26 cellular contexts compared by ENCODE assay signal in the genomic region with DNA sequence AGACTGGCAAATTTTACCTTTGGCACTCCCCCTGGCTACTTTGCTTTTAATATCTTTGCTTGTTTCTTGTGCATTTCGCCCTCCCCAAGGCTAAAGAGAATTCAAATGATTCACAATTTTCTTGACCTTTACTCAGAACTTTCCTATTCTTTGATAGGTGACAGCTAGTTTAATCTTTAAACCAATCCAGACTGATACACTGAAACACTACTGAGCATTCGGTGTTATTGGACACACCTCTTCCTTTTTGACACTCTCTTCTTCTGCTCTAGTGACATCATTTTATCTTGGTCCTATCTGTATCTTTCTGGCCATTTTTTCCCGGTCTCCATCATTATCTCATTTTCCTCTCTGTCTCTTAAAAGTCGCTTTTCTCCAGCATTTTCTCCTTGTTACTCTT.
"Had no signal": no experiment of that assay in that cellular context is flagged by ENCODE, and none has a peak within 500 bp of the region (broad histone marks: within the 10 kb centered on the region; RNA-seq: fewer than 3 reads in every experiment).

No MANE protein-coding gene starts in this region.

- H3K27ac ChIP-seq: neural progenitor cell, ovary, parathyroid adenoma, psoas muscle, skin epidermis, stomach, tibial nerve, upper lobe of left lung, vagina had no signal

- H2AFZ ChIP-seq: neural progenitor cell, parathyroid adenoma had no signal

- H3K9me3 ChIP-seq: ovary, psoas muscle, stomach, tibial nerve, upper lobe of left lung, vagina had no signal

- H3K27ac Mint-ChIP-seq: naive thymus-derived CD4-positive, alpha-beta T cell; natural killer cell; neural progenitor cell; progenitor cell of endocrine pancreas; stimulated activated effector memory CD8-positive, alpha-beta T cell treated with anti-CD3 and anti-CD28 coated beads, Interleukin-12 subunit alpha, Interleukin-12 subunit beta, amount 100 ng/mL, for 72 hours; stimulated activated naive B cell treated with anti-CD40 and anti-IgM and Interleukin-4, amounts not matched to agents 10 μg/mL and 1 μg/mL and 100 μg/mL, for 72 hours; stimulated activated naive CD8-positive, alpha-beta T cell treated with anti-CD3 and anti-CD28 coated beads, Interleukin-15, Interleukin-2, amounts not matched to agents 100 ng/mL and 50 ng/mL, for 24 hours had no signal

- H3K4me1 Mint-ChIP-seq: naive thymus-derived CD4-positive, alpha-beta T cell; natural killer cell; nephron; neural progenitor cell; stimulated activated effector memory CD8-positive, alpha-beta T cell treated with anti-CD3 and anti-CD28 coated beads, Interleukin-12 subunit alpha, Interleukin-12 subunit beta, amount 100 ng/mL, for 72 hours; stimulated activated naive B cell treated with anti-CD40 and anti-IgM and Interleukin-4, amounts not matched to agents 10 μg/mL and 1 μg/mL and 100 μg/mL, for 72 hours had no signal

- H3K4me3 ChIP-seq: neural progenitor cell, ovary, psoas muscle, skin epidermis, stomach, tibial nerve, upper lobe of left lung, vagina had no signal

- H3K36me3 Mint-ChIP-seq: naive thymus-derived CD4-positive, alpha-beta T cell; natural killer cell; neural progenitor cell; stimulated activated effector memory CD8-positive, alpha-beta T cell treated with anti-CD3 and anti-CD28 coated beads, Interleukin-12 subunit alpha, Interleukin-12 subunit beta, amount 100 ng/mL, for 72 hours; stimulated activated naive B cell treated with anti-CD40 and anti-IgM and Interleukin-4, amounts not matched to agents 10 μg/mL and 1 μg/mL and 100 μg/mL, for 72 hours had no signal

- DNase-seq: naive thymus-derived CD4-positive, alpha-beta T cell; natural killer cell; occipital lobe; ovary; posterior cingulate gyrus; psoas muscle; right cardiac atrium; stimulated activated CD4-positive, alpha-beta T cell treated with anti-CD3 and anti-CD28 coated beads, Interleukin-15, amount 100 ng/mL, for 24 hours; stimulated activated CD4-positive, alpha-beta T cell treated with anti-CD3 and anti-CD28 coated beads, Interleukin-2, amount 100 ng/mL, for 24 hours; stimulated activated CD4-positive, alpha-beta T cell treated with anti-CD3 and anti-CD28 coated beads, Interleukin-2, amount 100 ng/mL, for 48 hours; stimulated activated CD4-positive, alpha-beta T cell treated with anti-CD3 and anti-CD28 coated beads, Interleukin-4, amount 100 ng/mL, for 24 hours; stimulated activated naive B cell treated with anti-CD40 and anti-IgM and Interleukin-4, amounts not matched to agents 10 μg/mL and 1 μg/mL and 100 μg/mL, for 72 hours; stimulated activated naive CD4-positive, alpha-beta T cell treated with Interleukin-2 at 50 U/mL for 16 hours; stomach; upper lobe of left lung had no signal

- H3K79me2 ChIP-seq: parathyroid adenoma had no signal

- H3K27me3 Mint-ChIP-seq: progenitor cell of endocrine pancreas; stimulated activated naive B cell treated with anti-CD40 and anti-IgM and Interleukin-4, amounts not matched to agents 10 μg/mL and 1 μg/mL and 100 μg/mL, for 72 hours; stimulated activated naive CD8-positive, alpha-beta T cell treated with anti-CD3 and anti-CD28 coated beads, Interleukin-15, Interleukin-2, amounts not matched to agents 100 ng/mL and 50 ng/mL, for 24 hours had no signal

- FAIRE-seq: urothelium cell line had no signal

- ATAC-seq: naive thymus-derived CD4-positive, alpha-beta T cell; natural killer cell; psoas muscle; right cardiac atrium; sciatic nerve; stimulated activated effector memory CD8-positive, alpha-beta T cell treated with anti-CD3 and anti-CD28 coated beads, Interleukin-12 subunit alpha, Interleukin-12 subunit beta, amount 100 ng/mL, for 72 hours; stimulated activated naive B cell treated with anti-CD40 and anti-IgM and Interleukin-4, amounts not matched to agents 10 μg/mL and 1 μg/mL and 100 μg/mL, for 72 hours had no signal

- H3K27me3 ChIP-seq: neural progenitor cell, ovary, tibial nerve, upper lobe of left lung, vagina had no signal

- H3K4me3 Mint-ChIP-seq: naive thymus-derived CD4-positive, alpha-beta T cell; natural killer cell; nephron; neural progenitor cell; stimulated activated effector memory CD8-positive, alpha-beta T cell treated with anti-CD3 and anti-CD28 coated beads, Interleukin-12 subunit alpha, Interleukin-12 subunit beta, amount 100 ng/mL, for 72 hours; stimulated activated naive B cell treated with anti-CD40 and anti-IgM and Interleukin-4, amounts not matched to agents 10 μg/mL and 1 μg/mL and 100 μg/mL, for 72 hours; stimulated activated naive CD8-positive, alpha-beta T cell treated with anti-CD3 and anti-CD28 coated beads, Interleukin-15, Interleukin-2, amounts not matched to agents 100 ng/mL and 50 ng/mL, for 24 hours had no signal

- H3K4me1 ChIP-seq: neural progenitor cell, parathyroid adenoma, psoas muscle, stomach, tibial nerve, upper lobe of left lung, vagina had no signal

- H3K4me2 ChIP-seq: neural progenitor cell had no signal

- H3K9ac ChIP-seq: neural progenitor cell, parathyroid adenoma had no signal

- H3K36me3 ChIP-seq: neural progenitor cell, ovary, stomach, tibial nerve, upper lobe of left lung, vagina had no signal

- H3K9me3 Mint-ChIP-seq: stimulated activated naive B cell treated with anti-CD40 and anti-IgM and Interleukin-4, amounts not matched to agents 10 μg/mL and 1 μg/mL and 100 μg/mL, for 72 hours; stimulated activated naive CD8-positive, alpha-beta T cell treated with anti-CD3 and anti-CD28 coated beads, Interleukin-15, Interleukin-2, amounts not matched to agents 100 ng/mL and 50 ng/mL, for 24 hours had no signal
